In the genomic region with DNA sequence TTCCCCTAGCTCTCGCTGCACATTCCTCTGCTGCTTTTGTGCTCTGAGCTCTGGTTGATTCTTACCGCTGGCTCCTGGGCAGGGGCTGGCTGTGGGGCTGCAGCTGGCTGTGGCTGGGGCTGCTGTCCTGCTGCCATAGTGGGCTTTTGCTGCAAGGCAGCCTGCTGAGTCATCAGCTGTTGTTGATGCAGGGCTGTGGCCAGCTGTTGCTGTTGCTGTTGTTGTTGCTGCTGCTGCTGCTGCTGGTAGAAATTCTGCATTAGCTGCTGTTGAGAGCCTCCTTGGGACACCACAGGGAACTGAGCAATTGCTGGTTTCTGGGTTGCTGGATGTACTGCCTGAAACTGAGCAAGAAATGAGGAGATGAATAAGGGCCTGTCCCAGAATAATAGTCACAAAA, we compare ENCODE assay signal across 9 cellular contexts.
DNase-seq lines count a peak whose midpoint lies in the region; ATAC-seq, FAIRE-seq and TF ChIP-seq lines count a peak whose summit lies in the region.
"Had no signal": no experiment of that assay in that cellular context is flagged by ENCODE, and none has a peak within 500 bp of the region (broad histone marks: within the 10 kb centered on the region; RNA-seq: fewer than 3 reads in every experiment).

No MANE protein-coding gene starts in this region.

- H3K4me3 Mint-ChIP-seq in effector memory CD8-positive, alpha-beta T cell = no peak overlapping the region

- DNase-seq in Ammon's horn (ENCODE audit: low spot score) (peak; percentile 52), MG63 (peak; percentile 79), myocyte (ENCODE audit: low read depth) (peak; percentile 92), activated gamma-delta T cell treated with Interleukin-2 at 50 U/mL for 16 hours (no peak), GM12892 (ENCODE audit: insufficient read length) (no peak), NOMO-1 (lab: John Stamatoyannopoulos, UW; ENCODE audit: unreplicated experiment in 2 of 2) (no peak), NCI-H2029 treated with DMSO at 0.1 percent for 48 hours (lab: John Stamatoyannopoulos, UW) (no peak)
- no peak for DNase-seq in effector memory CD8-positive, alpha-beta T cell
- DNase-seq: NCI-H1930 had no signal

- H3K9me3 Mint-ChIP-seq in effector memory CD8-positive, alpha-beta T cell = no peaks in the 10 kb centered on the region

- H3K36me3 ChIP-seq in MG63 = peaks cover 43% of the 10 kb centered on the region

- H3K27me3 ChIP-seq in MG63 = no peaks in the 10 kb centered on the region

- no peak for FAIRE-seq in GM12892 (lab: Jason Lieb, UNC)

- H3K27ac Mint-ChIP-seq in effector memory CD8-positive, alpha-beta T cell = peak overlapping the region; percentile 11 to 87

- ATAC-seq in effector memory CD8-positive, alpha-beta T cell (replicated peaks) = no peak

- H3K4me1 Mint-ChIP-seq in effector memory CD8-positive, alpha-beta T cell (ENCODE audit: low read depth in 2 of 2) = peaks cover 2 to 12% of the 10 kb centered on the region in 2 donors

- no peak overlapping the region for H3K4me3 ChIP-seq in MG63

- H3K27me3 Mint-ChIP-seq in effector memory CD8-positive, alpha-beta T cell = no peaks in the 10 kb centered on the region

- no peak for TF ChIP-seq POLR2A in GM12892 (IDR thresholded peaks at IDR 0.05; ENCODE audit: low read depth, low read length)

- H3K36me3 Mint-ChIP-seq in effector memory CD8-positive, alpha-beta T cell (ENCODE audit: insufficient read depth) = peaks cover 87% of the 10 kb centered on the region

- H3K9me3 ChIP-seq in MG63 = no peaks in the 10 kb centered on the region

Comparison
In these comparisons a context has a peak if more than half of its experiments do, and no peak if none do; other contexts are left out.
1. DNase-seq: peak in Ammon's horn (single experiment), MG63 (single experiment) and myocyte (single experiment); none in effector memory CD8-positive, alpha-beta T cell (0 of 3), activated gamma-delta T cell treated with Interleukin-2 at 50 U/mL for 16 hours (single experiment), GM12892 (single experiment), NOMO-1 (0 of 2) and NCI-H2029 treated with DMSO at 0.1 percent for 48 hours (single experiment).